Comparison of ENCODE assay signal across 23 cellular contexts in genomic region chr3:104429727-104430126, GRCh38.
"Had no signal": no experiment of that assay in that cellular context is flagged by ENCODE, and none has a peak within 500 bp of the region (broad histone marks: within the 10 kb centered on the region; RNA-seq: fewer than 3 reads in every experiment).

No MANE protein-coding gene starts in this region.

- H3K9me3 ChIP-seq: mucosa of descending colon, ovary, right lobe of liver, suprapubic skin, thoracic aorta, tibial artery, upper lobe of right lung had no signal

- ATAC-seq: mucosa of descending colon; naive thymus-derived CD4-positive, alpha-beta T cell; natural killer cell treated with Interleukin-12 subunit alpha and Interleukin-12 subunit beta and Interleukin-15 and Interleukin-18, amount 100 ng/mL, for 72 hours; right lobe of liver; stimulated activated naive B cell treated with anti-CD40 and anti-IgM and Interleukin-4, amounts not matched to agents 10 μg/mL and 1 μg/mL and 100 μg/mL, for 72 hours; upper lobe of right lung had no signal

- DNase-seq: islet precursor cell; left ventricle myocardium inferior; midbrain; mucosa of descending colon; naive thymus-derived CD4-positive, alpha-beta T cell; ovary; right lobe of liver; stimulated activated CD4-positive, alpha-beta T cell treated with anti-CD3 and anti-CD28 coated beads, Interleukin-1b, Interleukin-23, amount 100 ng/mL, for 48 hours; stimulated activated CD4-positive, alpha-beta T cell treated with anti-CD3 and anti-CD28 coated beads, Interleukin-2, amount 100 ng/mL, for 48 hours; stimulated activated CD4-positive, alpha-beta T cell treated with anti-CD3 and anti-CD28 coated beads, Interleukin-4, amount 100 ng/mL, for 4 hours; stimulated activated CD8-positive, alpha-beta memory T cell treated with anti-CD3 and anti-CD28 coated beads, Interleukin-4, amount 100 ng/mL, for 48 hours; stimulated activated naive B cell treated with anti-CD40 and anti-IgM and Interleukin-4, amounts not matched to agents 10 μg/mL and 1 μg/mL and 100 μg/mL, for 72 hours; tibial artery; trophoblast cell; upper lobe of right lung had no signal

- H3K27me3 ChIP-seq: ovary, right atrium auricular region, right lobe of liver, suprapubic skin, tibial artery, upper lobe of right lung had no signal

- H3K27ac ChIP-seq: left ventricle myocardium inferior, ovary, right atrium auricular region, right lobe of liver, suprapubic skin, thoracic aorta, tibial artery, upper lobe of right lung had no signal

- H3K4me2 ChIP-seq: smooth muscle cell had no signal

- H3K36me3 Mint-ChIP-seq: naive thymus-derived CD4-positive, alpha-beta T cell; natural killer cell treated with Interleukin-12 subunit alpha and Interleukin-12 subunit beta and Interleukin-15 and Interleukin-18, amount 100 ng/mL, for 72 hours; stimulated activated naive B cell treated with anti-CD40 and anti-IgM and Interleukin-4, amounts not matched to agents 10 μg/mL and 1 μg/mL and 100 μg/mL, for 72 hours had no signal

- H3K4me3 Mint-ChIP-seq: naive thymus-derived CD4-positive, alpha-beta T cell; natural killer cell treated with Interleukin-12 subunit alpha and Interleukin-12 subunit beta and Interleukin-15 and Interleukin-18, amount 100 ng/mL, for 72 hours; stimulated activated naive B cell treated with anti-CD40 and anti-IgM and Interleukin-4, amounts not matched to agents 10 μg/mL and 1 μg/mL and 100 μg/mL, for 72 hours; stimulated activated naive CD8-positive, alpha-beta T cell treated with anti-CD3 and anti-CD28 coated beads, Interleukin-15, Interleukin-2, amounts not matched to agents 100 ng/mL and 50 ng/mL, for 24 hours had no signal

- H3K27me3 Mint-ChIP-seq: naive thymus-derived CD4-positive, alpha-beta T cell; natural killer cell treated with Interleukin-12 subunit alpha and Interleukin-12 subunit beta and Interleukin-15 and Interleukin-18, amount 100 ng/mL, for 72 hours; progenitor cell of endocrine pancreas; stimulated activated naive B cell treated with anti-CD40 and anti-IgM and Interleukin-4, amounts not matched to agents 10 μg/mL and 1 μg/mL and 100 μg/mL, for 72 hours; stimulated activated naive CD8-positive, alpha-beta T cell treated with anti-CD3 and anti-CD28 coated beads, Interleukin-15, Interleukin-2, amounts not matched to agents 100 ng/mL and 50 ng/mL, for 24 hours had no signal

- H3K36me3 ChIP-seq: left ventricle myocardium inferior, ovary, right atrium auricular region, right lobe of liver, suprapubic skin, thoracic aorta, tibial artery, upper lobe of right lung had no signal

- H3K4me1 ChIP-seq: left ventricle myocardium inferior, right atrium auricular region, right lobe of liver, suprapubic skin, tibial artery, upper lobe of right lung had no signal

- H3K4me3 ChIP-seq: left ventricle myocardium inferior, lung, mucosa of descending colon, ovary, right atrium auricular region, right lobe of liver, smooth muscle cell, suprapubic skin, thoracic aorta, tibial artery, upper lobe of right lung had no signal

- H3K27ac Mint-ChIP-seq: naive thymus-derived CD4-positive, alpha-beta T cell; natural killer cell treated with Interleukin-12 subunit alpha and Interleukin-12 subunit beta and Interleukin-15 and Interleukin-18, amount 100 ng/mL, for 72 hours; progenitor cell of endocrine pancreas; stimulated activated naive B cell treated with anti-CD40 and anti-IgM and Interleukin-4, amounts not matched to agents 10 μg/mL and 1 μg/mL and 100 μg/mL, for 72 hours; stimulated activated naive CD8-positive, alpha-beta T cell treated with anti-CD3 and anti-CD28 coated beads, Interleukin-15, Interleukin-2, amounts not matched to agents 100 ng/mL and 50 ng/mL, for 24 hours had no signal

- H3K9me3 Mint-ChIP-seq: stimulated activated naive B cell treated with anti-CD40 and anti-IgM and Interleukin-4, amounts not matched to agents 10 μg/mL and 1 μg/mL and 100 μg/mL, for 72 hours had no signal

- H3K4me1 Mint-ChIP-seq: naive thymus-derived CD4-positive, alpha-beta T cell had no signal
